In the genomic region with DNA sequence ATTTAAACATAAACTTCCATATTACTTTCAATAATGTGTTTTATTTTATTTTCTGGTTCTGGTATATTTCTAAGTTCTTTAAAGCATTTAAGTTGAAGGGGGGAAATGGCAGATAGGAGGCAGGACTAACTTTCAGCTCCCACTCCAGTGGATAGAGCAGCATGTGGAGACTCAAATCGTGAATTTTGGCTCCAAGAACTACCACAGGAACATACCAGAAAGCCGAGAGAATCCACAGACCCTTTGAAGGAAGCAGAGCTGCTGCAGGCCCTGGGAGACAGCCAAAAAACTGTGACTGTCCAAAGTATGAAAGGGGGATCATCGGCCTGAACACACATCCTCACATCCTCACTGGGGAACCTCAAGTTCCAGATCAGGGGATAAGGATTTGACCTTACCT, we compare ENCODE assay signal across 18 cellular contexts.
A peak's percentile ranks its signal among the peaks of the same experiment; 100 is the strongest.
DNase-seq lines count a peak whose midpoint lies in the region; ATAC-seq and TF ChIP-seq lines count a peak whose summit lies in the region.
"Had no signal": no experiment of that assay in that cellular context is flagged by ENCODE, and none has a peak within 500 bp of the region (broad histone marks: within the 10 kb centered on the region; RNA-seq: fewer than 3 reads in every experiment).

No MANE protein-coding gene starts in this region.

- H3F3A ChIP-seq in GM23338 (replicated peaks; ENCODE audit: low read depth): no peaks in the 10 kb centered on the region

- intact Hi-C loops in mucosa of descending colon (cut with DNase I, micrococcal nuclease): no loop called here

- no peaks in the 10 kb centered on the region for H3K9me3 Mint-ChIP-seq in GM23338
- H3K9me3 Mint-ChIP-seq: HFFc6 had no signal

- TF ChIP-seq CTCF in GM23338 (conservative IDR thresholded peaks at IDR 0.05; ENCODE audit: low read depth in 2 of 2) (no peak), choroid plexus epithelial cell (conservative IDR thresholded peaks at IDR 0.05; ENCODE audit: low read depth, low read length) (no peak), osteoblast (IDR thresholded peaks at IDR 0.05; ENCODE audit: extremely low read depth, low read depth, low read length) (no peak), mucosa of descending colon (IDR thresholded peaks at IDR 0.05) (no peak)

- no peak overlapping the region for H3K9ac ChIP-seq in adipocyte (ENCODE audit: low read length)

- no peaks in the 10 kb centered on the region for H3K4me1 ChIP-seq in GM23338 (ENCODE audit: insufficient read depth)
- H3K4me1 ChIP-seq in adipocyte (ENCODE audit: control insufficient read depth, insufficient read depth, low read length): peaks cover 6% of the 10 kb centered on the region
- peaks cover 5% of the 10 kb centered on the region for H3K4me1 ChIP-seq in osteoblast (ENCODE audit: insufficient read depth, low read length)
- H3K4me1 ChIP-seq in mucosa of descending colon (ENCODE audit: low read depth): no peaks in the 10 kb centered on the region
- H3K4me1 ChIP-seq: Caco-2 had no signal

- H3K4me2 ChIP-seq in GM23338 (no peak overlapping the region), osteoblast (ENCODE audit: insufficient read depth, low read length) (no peak overlapping the region)

- no peak overlapping the region for H3K27ac Mint-ChIP-seq in GM23338
- H3K27ac Mint-ChIP-seq: CD4-positive, CD25-positive, alpha-beta regulatory T cell; HFFc6 had no signal

- no peaks in the 10 kb centered on the region; the same call in 2 of the 3 replicates for H3K36me3 Mint-ChIP-seq in GM23338 (ENCODE audit: low read depth)
- H3K36me3 Mint-ChIP-seq: CD4-positive, CD25-positive, alpha-beta regulatory T cell had no signal

- ATAC-seq in GM23338 (no peak), GM18867 (IDR thresholded peaks at IDR 0.05; ENCODE audit: unreplicated experiment) (no peak), mucosa of descending colon (no peak)
- ATAC-seq: K562 had no signal

- no peak overlapping the region for H3K27ac ChIP-seq in GM23338 (ENCODE audit: low read depth)
- H3K27ac ChIP-seq in osteoblast (ENCODE audit: low read depth, low read length): no peak overlapping the region

- H3K27me3 ChIP-seq in GM23338 (ENCODE audit: insufficient read depth): no peaks in the 10 kb centered on the region
- no peaks in the 10 kb centered on the region for H3K27me3 ChIP-seq in adipocyte (replicated peaks; ENCODE audit: control insufficient read depth, insufficient read depth, low read length)
- no peaks in the 10 kb centered on the region for H3K27me3 ChIP-seq in osteoblast (ENCODE audit: insufficient read depth, low read length)

- no peaks in the 10 kb centered on the region for H3K9me3 ChIP-seq in adipocyte (ENCODE audit: control insufficient read depth, low read length)
- no peaks in the 10 kb centered on the region for H3K9me3 ChIP-seq in osteoblast (ENCODE audit: low read depth, low read length)
- no peaks in the 10 kb centered on the region for H3K9me3 ChIP-seq in mucosa of descending colon
- H3K9me3 ChIP-seq: Caco-2 had no signal

- no peak overlapping the region for H3K4me3 Mint-ChIP-seq in GM23338
- H3K4me3 Mint-ChIP-seq: CD4-positive, CD25-positive, alpha-beta regulatory T cell; HFFc6 had no signal

- H3K4me3 ChIP-seq in GM23338: no peak overlapping the region
- H3K4me3 ChIP-seq in adipocyte (ENCODE audit: low read length): no peak overlapping the region
- no peak overlapping the region for H3K4me3 ChIP-seq in choroid plexus epithelial cell (ENCODE audit: low read depth, low read length)
- no peak overlapping the region for H3K4me3 ChIP-seq in osteoblast (ENCODE audit: insufficient read depth, low read length)
- H3K4me3 ChIP-seq in mucosa of descending colon: no peak overlapping the region
- H3K4me3 ChIP-seq: K562 had no signal

- no peaks in the 10 kb centered on the region for H3K36me3 ChIP-seq in GM23338 (ENCODE audit: insufficient read depth)
- no peaks in the 10 kb centered on the region for H3K36me3 ChIP-seq in adipocyte (ENCODE audit: control insufficient read depth, insufficient read depth, low read length, severe bottlenecking)
- no peaks in the 10 kb centered on the region for H3K36me3 ChIP-seq in osteoblast (ENCODE audit: insufficient read depth, low read length)
- H3K36me3 ChIP-seq in mucosa of descending colon (ENCODE audit: low read depth): no peaks in the 10 kb centered on the region

- DNase-seq in GM23338 (ENCODE audit: low spot score) (no peak), adipocyte (ENCODE audit: low read depth) (peak; percentile 4), choroid plexus epithelial cell (ENCODE audit: low read depth) (peak; percentile 0), osteoblast (ENCODE audit: insufficient read length, low spot score, missing footprints) (no peak), mucosa of descending colon (no peak), T1000 (lab: John Stamatoyannopoulos, UW) (no peak)
- no peak for DNase-seq in stimulated activated CD4-positive, alpha-beta T cell treated with anti-CD3 and anti-CD28 coated beads, Interleukin-12 subunit alpha, Interleukin-12 subunit beta, amount 100 ng/mL, for 4 hours
- DNase-seq: ACHN; Caco-2; CD4-positive, CD25-positive, alpha-beta regulatory T cell; GDM1; HFFc6; NCI-H1417; NCI-H187; NCI-H2107; NCI-H524 had no signal

- H2AFZ ChIP-seq in GM23338: 0 out of 2 replicates have a peak overlapping the region, but pooled peaks have one; percentile 28
- peak overlapping the region; percentile 51 for H2AFZ ChIP-seq in osteoblast (ENCODE audit: low read length)

- peaks cover 2% of the 10 kb centered on the region; the same call in 1 of the 3 replicates for H3K4me1 Mint-ChIP-seq in GM23338
- H3K4me1 Mint-ChIP-seq: CD4-positive, CD25-positive, alpha-beta regulatory T cell had no signal

- H3K27me3 Mint-ChIP-seq in GM23338 (ENCODE audit: insufficient read depth, low read depth, poor library complexity): no peaks in the 10 kb centered on the region
- H3K27me3 Mint-ChIP-seq: CD4-positive, CD25-positive, alpha-beta regulatory T cell had no signal

- peaks cover 6% of the 10 kb centered on the region; the same call in 1 of the 2 replicates for H3K9me2 ChIP-seq in GM23338 (ENCODE audit: insufficient read depth)

- H4K20me1 ChIP-seq in GM23338 (replicated peaks; ENCODE audit: insufficient read depth) (no peaks in the 10 kb centered on the region), osteoblast (ENCODE audit: insufficient read depth, low read length) (no peaks in the 10 kb centered on the region)

- H3K79me2 ChIP-seq in GM23338 (replicated peaks; ENCODE audit: insufficient read depth) (no peaks in the 10 kb centered on the region), osteoblast (ENCODE audit: insufficient read depth, low read length) (no peaks in the 10 kb centered on the region)

TF ChIP-seq in GM23338, 12 proteins besides CTCF, POLR2A, EP300 and RAD21 (continues in another document):
- no peak for TF ChIP-seq JUNB (IDR thresholded peaks at IDR 0.05; ENCODE audit: unreplicated experiment)
- TF ChIP-seq POLR2AphosphoS5 (IDR thresholded peaks at IDR 0.05; ENCODE audit: low read depth): no peak
- no peak for TF ChIP-seq EZH2 (IDR thresholded peaks at IDR 0.05; ENCODE audit: low read depth, unreplicated experiment)

Comparison
In these comparisons a context has a peak if more than half of its experiments do, and no peak if none do; other contexts are left out.
1. DNase-seq: peak in adipocyte (single experiment) and choroid plexus epithelial cell (single experiment); none in GM23338 (single experiment), osteoblast (single experiment), mucosa of descending colon (0 of 3), stimulated activated CD4-positive, alpha-beta T cell treated with anti-CD3 and anti-CD28 coated beads, Interleukin-12 subunit alpha, Interleukin-12 subunit beta, amount 100 ng/mL, for 4 hours (single experiment) and T1000 (single experiment).